In genomic region chr11:45156201-45156600, GRCh38 we compare ENCODE assay signal across 23 cellular contexts. TPM values are rescaled to one million over a fixed set of nuclear protein-coding genes. Genes with fewer than 3 reads are reported as not detected.
DNase-seq lines count a peak whose midpoint lies in the region; ATAC-seq and TF ChIP-seq lines count a peak whose summit lies in the region.
"Had no signal": no experiment of that assay in that cellular context is flagged by ENCODE, and none has a peak within 500 bp of the region (broad histone marks: within the 10 kb centered on the region; RNA-seq: fewer than 3 reads in every experiment).

No MANE protein-coding gene starts in this region.

- peaks cover 38 to 80% (median 42%) of the 10 kb centered on the region in 3 donors for H3K4me1 ChIP-seq in esophagus squamous epithelium
- H3K4me1 ChIP-seq: A549, SJSA1 had no signal

- no peaks in the 10 kb centered on the region for H3K9me3 ChIP-seq in esophagus squamous epithelium
- H3K9me3 ChIP-seq: A549, MG63, SJSA1 had no signal

- DNase-seq in esophagus squamous epithelium (lab: John Stamatoyannopoulos, UW) (no peak), type B pancreatic cell (ENCODE audit: extremely low spot score, unreplicated experiment) (no peak), D341Med (ENCODE audit: low spot score) (no peak), Ammon's horn (ENCODE audit: low spot score) (no peak)
- DNase-seq: CD4-positive, CD25-positive, alpha-beta regulatory T cell; DMS 273 treated with DMSO at 0.1 percent for 48 hours; DMS79 treated with DMSO at 0.1 percent for 48 hours; GOT3; HCEC 1CT; MG63; NCI-H1417; NCI-H1694 treated with DMSO at 0.1 percent for 48 hours; NCI-H446; NCI-H526; OCI-M1 had no signal

- H3K9me3 Mint-ChIP-seq in brain (peaks cover 0 to 2% (median 0%) of the 10 kb centered on the region in 5 experiments), nephron (no peaks in the 10 kb centered on the region), type B pancreatic cell (no peaks in the 10 kb centered on the region)
- H3K9me3 Mint-ChIP-seq: CD4-positive, CD25-positive, alpha-beta regulatory T cell had no signal

- H3K27me3 Mint-ChIP-seq in brain (no peaks in the 10 kb centered on the region), nephron (ENCODE audit: low read depth) (no peaks in the 10 kb centered on the region), type B pancreatic cell (no peaks in the 10 kb centered on the region)
- H3K27me3 Mint-ChIP-seq: CD4-positive, CD25-positive, alpha-beta regulatory T cell had no signal

- ATAC-seq in GM21447 (IDR thresholded peaks at IDR 0.05; ENCODE audit: unreplicated experiment): no peak
- ATAC-seq: A549, GM12878, K562, Right ventricle myocardium inferior had no signal

- H3K4me3 Mint-ChIP-seq in brain (no peak overlapping the region), nephron (no peak overlapping the region), type B pancreatic cell (peak overlapping the region; percentile 67)

- H3K27ac ChIP-seq in esophagus squamous epithelium: peak overlapping the region in 3 of 4 donors; percentile 32 to 85 (median 81)
- H3K27ac ChIP-seq: A549, SJSA1 had no signal

- H3K27me3 ChIP-seq in esophagus squamous epithelium: no peaks in the 10 kb centered on the region
- H3K27me3 ChIP-seq: MG63, SJSA1 had no signal

- H3K4me1 Mint-ChIP-seq in brain (peaks cover 54% of the 10 kb centered on the region), nephron (peaks cover 70% of the 10 kb centered on the region), type B pancreatic cell (ENCODE audit: unreplicated experiment) (peaks cover 47% of the 10 kb centered on the region)

- intact Hi-C loops in esophagus squamous epithelium (cut with DNase I): no loop called here

- H3K27ac Mint-ChIP-seq in brain (peak overlapping the region in 3 of 5 experiments; percentile 42 to 82 (median 58)), nephron (peak overlapping the region; percentile 89 to 98 (median 98)), type B pancreatic cell (peak overlapping the region; percentile 71)

- no peak for TF ChIP-seq POLR2A in esophagus squamous epithelium (IDR thresholded peaks at IDR 0.05)

- H3K36me3 ChIP-seq in esophagus squamous epithelium: no peaks in the 10 kb centered on the region
- H3K36me3 ChIP-seq: MG63, SJSA1 had no signal

- H3K36me3 Mint-ChIP-seq in brain (peaks cover 4% of the 10 kb centered on the region), nephron (ENCODE audit: low read depth) (no peaks in the 10 kb centered on the region), type B pancreatic cell (peaks cover 7% of the 10 kb centered on the region)

- WGBS in esophagus squamous epithelium, 2 donors: 63 to 91% methylated on average over 4 to 5 of the region's 6 CpGs

- TF ChIP-seq CTCF in brain (conservative IDR thresholded peaks at IDR 0.05): no peak
- TF ChIP-seq CTCF in esophagus squamous epithelium (IDR thresholded peaks at IDR 0.05): no peak
- TF ChIP-seq CTCF in nephron (IDR thresholded peaks at IDR 0.05; ENCODE audit: unreplicated experiment in 3 of 3): no peak
- TF ChIP-seq CTCF in type B pancreatic cell (conservative IDR thresholded peaks at IDR 0.05): no peak

- no peak overlapping the region for H3K4me3 ChIP-seq in esophagus squamous epithelium
- H3K4me3 ChIP-seq: A549, GM12878, K562, MG63, SJSA1 had no signal

RNA-seq across cellular contexts. Expression of gene PRDM11, which starts 9.8 kb away (rescaled TPM):
- 4.2 TPM for polyA plus RNA-seq in brain (ENCODE audit: insufficient read depth, low read depth, low replicate concordance)
- total RNA-seq in esophagus squamous epithelium (10 to 100 TPM in 1 of 4 donors, 1 to 10 TPM in 3; 3.9 to 13.9 (median 5.1) TPM), type B pancreatic cell (ENCODE audit: low replicate concordance) (13.6 and 24.0 TPM in 2 replicates)
